Comparison of ENCODE assay signal across 1 cellular context in the genomic region with DNA sequence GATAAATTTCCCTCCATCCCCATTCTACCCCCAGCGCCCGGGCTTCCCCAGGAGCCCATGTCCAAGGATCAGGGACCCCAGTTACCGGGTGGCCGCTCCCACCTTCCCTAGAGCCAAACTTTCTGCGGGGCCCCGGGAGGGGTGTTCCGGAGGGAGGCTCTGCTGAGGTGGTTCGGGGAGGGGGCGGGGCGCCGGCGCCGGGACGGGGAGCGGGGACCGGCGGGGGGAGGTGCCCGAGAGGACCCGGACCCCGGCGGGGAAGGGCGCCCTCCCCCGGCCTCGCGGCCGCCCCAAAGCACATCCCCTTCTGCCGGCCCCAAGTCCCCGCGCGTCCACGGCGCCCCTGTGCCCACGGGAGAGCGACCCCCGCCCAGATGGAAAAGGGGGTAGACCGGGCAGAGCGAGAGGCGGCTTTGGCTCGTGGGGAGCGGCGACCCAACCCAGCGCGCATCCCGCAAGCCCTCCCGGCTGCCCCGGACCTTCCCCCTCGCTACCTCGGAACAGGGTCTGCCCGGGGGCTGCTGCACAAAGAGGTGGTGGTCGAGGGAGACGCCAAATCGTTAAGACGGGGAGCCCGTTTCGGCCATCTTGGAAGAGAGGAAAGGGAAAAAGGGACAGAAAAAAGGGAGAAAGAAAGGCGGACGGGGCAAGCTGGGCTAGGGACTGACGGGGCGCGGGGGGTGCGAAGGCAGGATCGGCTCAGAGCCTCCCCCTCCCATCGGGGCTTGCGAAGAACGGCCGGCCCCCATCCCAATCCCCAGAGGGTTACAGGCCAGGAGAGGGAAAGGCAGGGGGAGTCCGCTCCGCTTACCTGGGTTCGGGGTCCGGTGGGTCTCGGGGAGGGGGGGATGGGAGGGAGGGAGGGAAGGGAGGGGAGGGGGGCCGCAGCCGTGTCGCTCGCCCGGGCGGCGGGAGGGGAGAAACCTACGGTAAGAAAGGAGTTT.
TF ChIP-seq lines count a peak whose summit lies in the region.

No MANE protein-coding gene starts in this region.

TF ChIP-seq in HepG2, 621 proteins besides CTCF, POLR2A, EP300 and RAD21 (continued from another document and continues in another):
- TF ChIP-seq, protein P1, sequence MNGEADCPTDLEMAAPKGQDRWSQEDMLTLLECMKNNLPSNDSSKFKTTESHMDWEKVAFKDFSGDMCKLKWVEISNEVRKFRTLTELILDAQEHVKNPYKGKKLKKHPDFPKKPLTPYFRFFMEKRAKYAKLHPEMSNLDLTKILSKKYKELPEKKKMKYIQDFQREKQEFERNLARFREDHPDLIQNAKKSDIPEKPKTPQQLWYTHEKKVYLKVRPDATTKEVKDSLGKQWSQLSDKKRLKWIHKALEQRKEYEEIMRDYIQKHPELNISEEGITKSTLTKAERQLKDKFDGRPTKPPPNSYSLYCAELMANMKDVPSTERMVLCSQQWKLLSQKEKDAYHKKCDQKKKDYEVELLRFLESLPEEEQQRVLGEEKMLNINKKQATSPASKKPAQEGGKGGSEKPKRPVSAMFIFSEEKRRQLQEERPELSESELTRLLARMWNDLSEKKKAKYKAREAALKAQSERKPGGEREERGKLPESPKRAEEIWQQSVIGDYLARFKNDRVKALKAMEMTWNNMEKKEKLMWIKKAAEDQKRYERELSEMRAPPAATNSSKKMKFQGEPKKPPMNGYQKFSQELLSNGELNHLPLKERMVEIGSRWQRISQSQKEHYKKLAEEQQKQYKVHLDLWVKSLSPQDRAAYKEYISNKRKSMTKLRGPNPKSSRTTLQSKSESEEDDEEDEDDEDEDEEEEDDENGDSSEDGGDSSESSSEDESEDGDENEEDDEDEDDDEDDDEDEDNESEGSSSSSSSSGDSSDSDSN (CRISPR knock-in tag; IDR thresholded peaks at IDR 0.05), result peak; percentile 47; the same call in 1 of the 2 replicates
- TF ChIP-seq, protein P2, sequence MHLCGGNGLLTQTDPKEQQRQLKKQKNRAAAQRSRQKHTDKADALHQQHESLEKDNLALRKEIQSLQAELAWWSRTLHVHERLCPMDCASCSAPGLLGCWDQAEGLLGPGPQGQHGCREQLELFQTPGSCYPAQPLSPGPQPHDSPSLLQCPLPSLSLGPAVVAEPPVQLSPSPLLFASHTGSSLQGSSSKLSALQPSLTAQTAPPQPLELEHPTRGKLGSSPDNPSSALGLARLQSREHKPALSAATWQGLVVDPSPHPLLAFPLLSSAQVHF (CRISPR knock-in tag; IDR thresholded peaks at IDR 0.05), result no peak
- TF ChIP-seq, protein P3, sequence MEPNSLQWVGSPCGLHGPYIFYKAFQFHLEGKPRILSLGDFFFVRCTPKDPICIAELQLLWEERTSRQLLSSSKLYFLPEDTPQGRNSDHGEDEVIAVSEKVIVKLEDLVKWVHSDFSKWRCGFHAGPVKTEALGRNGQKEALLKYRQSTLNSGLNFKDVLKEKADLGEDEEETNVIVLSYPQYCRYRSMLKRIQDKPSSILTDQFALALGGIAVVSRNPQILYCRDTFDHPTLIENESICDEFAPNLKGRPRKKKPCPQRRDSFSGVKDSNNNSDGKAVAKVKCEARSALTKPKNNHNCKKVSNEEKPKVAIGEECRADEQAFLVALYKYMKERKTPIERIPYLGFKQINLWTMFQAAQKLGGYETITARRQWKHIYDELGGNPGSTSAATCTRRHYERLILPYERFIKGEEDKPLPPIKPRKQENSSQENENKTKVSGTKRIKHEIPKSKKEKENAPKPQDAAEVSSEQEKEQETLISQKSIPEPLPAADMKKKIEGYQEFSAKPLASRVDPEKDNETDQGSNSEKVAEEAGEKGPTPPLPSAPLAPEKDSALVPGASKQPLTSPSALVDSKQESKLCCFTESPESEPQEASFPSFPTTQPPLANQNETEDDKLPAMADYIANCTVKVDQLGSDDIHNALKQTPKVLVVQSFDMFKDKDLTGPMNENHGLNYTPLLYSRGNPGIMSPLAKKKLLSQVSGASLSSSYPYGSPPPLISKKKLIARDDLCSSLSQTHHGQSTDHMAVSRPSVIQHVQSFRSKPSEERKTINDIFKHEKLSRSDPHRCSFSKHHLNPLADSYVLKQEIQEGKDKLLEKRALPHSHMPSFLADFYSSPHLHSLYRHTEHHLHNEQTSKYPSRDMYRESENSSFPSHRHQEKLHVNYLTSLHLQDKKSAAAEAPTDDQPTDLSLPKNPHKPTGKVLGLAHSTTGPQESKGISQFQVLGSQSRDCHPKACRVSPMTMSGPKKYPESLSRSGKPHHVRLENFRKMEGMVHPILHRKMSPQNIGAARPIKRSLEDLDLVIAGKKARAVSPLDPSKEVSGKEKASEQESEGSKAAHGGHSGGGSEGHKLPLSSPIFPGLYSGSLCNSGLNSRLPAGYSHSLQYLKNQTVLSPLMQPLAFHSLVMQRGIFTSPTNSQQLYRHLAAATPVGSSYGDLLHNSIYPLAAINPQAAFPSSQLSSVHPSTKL (CRISPR knock-in tag; IDR thresholded peaks at IDR 0.05), result peak; percentile 34; the same call in 1 of the 2 replicates
- TF ChIP-seq ZSCAN21 (CRISPR knock-in tag; IDR thresholded peaks at IDR 0.05; ENCODE audit: borderline replicate concordance), result peak; percentile 51; the same call in 1 of the 2 replicates
- TF ChIP-seq KDM3A (CRISPR knock-in tag; IDR thresholded peaks at IDR 0.05; ENCODE audit: low read depth), result 0 out of 2 replicates have a peak, but pooled peaks have one; percentile 34
- peak; percentile 21; the same call in 1 of the 2 replicates for TF ChIP-seq TSC22D2 (CRISPR knock-in tag; IDR thresholded peaks at IDR 0.05; ENCODE audit: borderline replicate concordance)
- no peak for TF ChIP-seq POLR2AphosphoS5 (IDR thresholded peaks at IDR 0.05; ENCODE audit: low read depth, low read length)
- no peak for TF ChIP-seq ZNF30 (CRISPR knock-in tag; IDR thresholded peaks at IDR 0.05)
- TF ChIP-seq MAFG (CRISPR knock-in tag; IDR thresholded peaks at IDR 0.05), result no peak
- TF ChIP-seq ZNF550 (CRISPR knock-in tag; IDR thresholded peaks at IDR 0.05; ENCODE audit: borderline replicate concordance), result no peak
- TF ChIP-seq, protein P4, sequence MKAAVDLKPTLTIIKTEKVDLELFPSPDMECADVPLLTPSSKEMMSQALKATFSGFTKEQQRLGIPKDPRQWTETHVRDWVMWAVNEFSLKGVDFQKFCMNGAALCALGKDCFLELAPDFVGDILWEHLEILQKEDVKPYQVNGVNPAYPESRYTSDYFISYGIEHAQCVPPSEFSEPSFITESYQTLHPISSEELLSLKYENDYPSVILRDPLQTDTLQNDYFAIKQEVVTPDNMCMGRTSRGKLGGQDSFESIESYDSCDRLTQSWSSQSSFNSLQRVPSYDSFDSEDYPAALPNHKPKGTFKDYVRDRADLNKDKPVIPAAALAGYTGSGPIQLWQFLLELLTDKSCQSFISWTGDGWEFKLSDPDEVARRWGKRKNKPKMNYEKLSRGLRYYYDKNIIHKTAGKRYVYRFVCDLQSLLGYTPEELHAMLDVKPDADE (CRISPR knock-in tag; IDR thresholded peaks at IDR 0.05), result no peak
- TF ChIP-seq AHR (CRISPR knock-in tag; IDR thresholded peaks at IDR 0.05), result peak; percentile 49; the same call in 1 of the 2 replicates
- TF ChIP-seq CEBPB (IDR thresholded peaks at IDR 0.05; ENCODE audit: borderline replicate concordance, low read depth, low read length), result no peak
- TF ChIP-seq ZNF253 (CRISPR knock-in tag; IDR thresholded peaks at IDR 0.05; ENCODE audit: borderline replicate concordance), result no peak
- TF ChIP-seq SPEN (CRISPR knock-in tag; IDR thresholded peaks at IDR 0.05; ENCODE audit: low read depth), result peak; percentile 69
- peak; percentile 1 for TF ChIP-seq ASH2L (IDR thresholded peaks at IDR 0.05; ENCODE audit: insufficient read length, low read depth, low read length)
- no peak for TF ChIP-seq NFIB (CRISPR knock-in tag; IDR thresholded peaks at IDR 0.05; ENCODE audit: borderline replicate concordance)
- TF ChIP-seq BCL6 (CRISPR knock-in tag; IDR thresholded peaks at IDR 0.05), result 0 out of 2 replicates have a peak, but pooled peaks have one; percentile 16
- TF ChIP-seq RORA (CRISPR knock-in tag; IDR thresholded peaks at IDR 0.05), result no peak
- TF ChIP-seq, protein P5, sequence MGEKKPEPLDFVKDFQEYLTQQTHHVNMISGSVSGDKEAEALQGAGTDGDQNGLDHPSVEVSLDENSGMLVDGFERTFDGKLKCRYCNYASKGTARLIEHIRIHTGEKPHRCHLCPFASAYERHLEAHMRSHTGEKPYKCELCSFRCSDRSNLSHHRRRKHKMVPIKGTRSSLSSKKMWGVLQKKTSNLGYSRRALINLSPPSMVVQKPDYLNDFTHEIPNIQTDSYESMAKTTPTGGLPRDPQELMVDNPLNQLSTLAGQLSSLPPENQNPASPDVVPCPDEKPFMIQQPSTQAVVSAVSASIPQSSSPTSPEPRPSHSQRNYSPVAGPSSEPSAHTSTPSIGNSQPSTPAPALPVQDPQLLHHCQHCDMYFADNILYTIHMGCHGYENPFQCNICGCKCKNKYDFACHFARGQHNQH (CRISPR knock-in tag; IDR thresholded peaks at IDR 0.05), result no peak
- TF ChIP-seq RXRB (CRISPR knock-in tag; IDR thresholded peaks at IDR 0.05; ENCODE audit: borderline replicate concordance), result 0 out of 2 replicates have a peak, but pooled peaks have one; percentile 8
- TF ChIP-seq ZNF615 (CRISPR knock-in tag; IDR thresholded peaks at IDR 0.05; ENCODE audit: borderline replicate concordance), result no peak
- TF ChIP-seq, protein P6, sequence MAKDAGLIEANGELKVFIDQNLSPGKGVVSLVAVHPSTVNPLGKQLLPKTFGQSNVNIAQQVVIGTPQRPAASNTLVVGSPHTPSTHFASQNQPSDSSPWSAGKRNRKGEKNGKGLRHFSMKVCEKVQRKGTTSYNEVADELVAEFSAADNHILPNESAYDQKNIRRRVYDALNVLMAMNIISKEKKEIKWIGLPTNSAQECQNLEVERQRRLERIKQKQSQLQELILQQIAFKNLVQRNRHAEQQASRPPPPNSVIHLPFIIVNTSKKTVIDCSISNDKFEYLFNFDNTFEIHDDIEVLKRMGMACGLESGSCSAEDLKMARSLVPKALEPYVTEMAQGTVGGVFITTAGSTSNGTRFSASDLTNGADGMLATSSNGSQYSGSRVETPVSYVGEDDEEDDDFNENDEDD (CRISPR knock-in tag; IDR thresholded peaks at IDR 0.05; ENCODE audit: borderline replicate concordance), result peak; percentile 24; the same call in 1 of the 2 replicates
- TF ChIP-seq ZSCAN31 (CRISPR knock-in tag; IDR thresholded peaks at IDR 0.05; ENCODE audit: low read depth), result no peak
- TF ChIP-seq PHF8 (CRISPR knock-in tag; IDR thresholded peaks at IDR 0.05), result peak; percentile 56; the same call in 1 of the 2 replicates
- TF ChIP-seq STAG1 (CRISPR knock-in tag; IDR thresholded peaks at IDR 0.05), result no peak; the same call in 1 of the 2 replicates
- TF ChIP-seq HMG20B (CRISPR knock-in tag; conservative IDR thresholded peaks at IDR 0.05), result no peak
- TF ChIP-seq ZNF670 (CRISPR knock-in tag; IDR thresholded peaks at IDR 0.05; ENCODE audit: borderline replicate concordance), result no peak
- TF ChIP-seq, protein P7, sequence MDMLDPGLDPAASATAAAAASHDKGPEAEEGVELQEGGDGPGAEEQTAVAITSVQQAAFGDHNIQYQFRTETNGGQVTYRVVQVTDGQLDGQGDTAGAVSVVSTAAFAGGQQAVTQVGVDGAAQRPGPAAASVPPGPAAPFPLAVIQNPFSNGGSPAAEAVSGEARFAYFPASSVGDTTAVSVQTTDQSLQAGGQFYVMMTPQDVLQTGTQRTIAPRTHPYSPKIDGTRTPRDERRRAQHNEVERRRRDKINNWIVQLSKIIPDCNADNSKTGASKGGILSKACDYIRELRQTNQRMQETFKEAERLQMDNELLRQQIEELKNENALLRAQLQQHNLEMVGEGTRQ (IDR thresholded peaks at IDR 0.05; ENCODE audit: low read depth, low read length), result no peak
- TF ChIP-seq, protein P7 (CRISPR knock-in tag; IDR thresholded peaks at IDR 0.05; ENCODE audit: borderline replicate concordance), result no peak
- no peak for TF ChIP-seq JUNB (CRISPR knock-in tag; IDR thresholded peaks at IDR 0.05; ENCODE audit: borderline replicate concordance)
- TF ChIP-seq ZNF567 (CRISPR knock-in tag; IDR thresholded peaks at IDR 0.05; ENCODE audit: borderline replicate concordance), result peak; percentile 86; the same call in 1 of the 2 replicates
- peak; percentile 24; the same call in 1 of the 2 replicates for TF ChIP-seq HOXA5 (CRISPR knock-in tag; IDR thresholded peaks at IDR 0.05)
- TF ChIP-seq, protein P8, sequence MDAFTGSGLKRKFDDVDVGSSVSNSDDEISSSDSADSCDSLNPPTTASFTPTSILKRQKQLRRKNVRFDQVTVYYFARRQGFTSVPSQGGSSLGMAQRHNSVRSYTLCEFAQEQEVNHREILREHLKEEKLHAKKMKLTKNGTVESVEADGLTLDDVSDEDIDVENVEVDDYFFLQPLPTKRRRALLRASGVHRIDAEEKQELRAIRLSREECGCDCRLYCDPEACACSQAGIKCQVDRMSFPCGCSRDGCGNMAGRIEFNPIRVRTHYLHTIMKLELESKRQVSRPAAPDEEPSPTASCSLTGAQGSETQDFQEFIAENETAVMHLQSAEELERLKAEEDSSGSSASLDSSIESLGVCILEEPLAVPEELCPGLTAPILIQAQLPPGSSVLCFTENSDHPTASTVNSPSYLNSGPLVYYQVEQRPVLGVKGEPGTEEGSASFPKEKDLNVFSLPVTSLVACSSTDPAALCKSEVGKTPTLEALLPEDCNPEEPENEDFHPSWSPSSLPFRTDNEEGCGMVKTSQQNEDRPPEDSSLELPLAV (CRISPR knock-in tag; conservative IDR thresholded peaks at IDR 0.05; ENCODE audit: low read depth), result no peak
- TF ChIP-seq ZNF777 (CRISPR knock-in tag; IDR thresholded peaks at IDR 0.05), result peak; percentile 23; the same call in 1 of the 2 replicates
- TF ChIP-seq, protein P9, sequence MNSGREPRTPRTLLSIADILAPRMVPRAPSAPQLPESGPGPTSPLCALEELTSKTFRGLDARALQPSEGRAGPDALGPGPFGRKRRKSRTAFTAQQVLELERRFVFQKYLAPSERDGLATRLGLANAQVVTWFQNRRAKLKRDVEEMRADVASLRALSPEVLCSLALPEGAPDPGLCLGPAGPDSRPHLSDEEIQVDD (CRISPR knock-in tag; IDR thresholded peaks at IDR 0.05; ENCODE audit: borderline replicate concordance), result no peak
- TF ChIP-seq GPN1 (CRISPR knock-in tag; IDR thresholded peaks at IDR 0.05; ENCODE audit: borderline replicate concordance), result 0 out of 2 replicates have a peak, but pooled peaks have one; percentile 49
- no peak for TF ChIP-seq ZNF564 (CRISPR knock-in tag; IDR thresholded peaks at IDR 0.05)
- TF ChIP-seq, protein P10, sequence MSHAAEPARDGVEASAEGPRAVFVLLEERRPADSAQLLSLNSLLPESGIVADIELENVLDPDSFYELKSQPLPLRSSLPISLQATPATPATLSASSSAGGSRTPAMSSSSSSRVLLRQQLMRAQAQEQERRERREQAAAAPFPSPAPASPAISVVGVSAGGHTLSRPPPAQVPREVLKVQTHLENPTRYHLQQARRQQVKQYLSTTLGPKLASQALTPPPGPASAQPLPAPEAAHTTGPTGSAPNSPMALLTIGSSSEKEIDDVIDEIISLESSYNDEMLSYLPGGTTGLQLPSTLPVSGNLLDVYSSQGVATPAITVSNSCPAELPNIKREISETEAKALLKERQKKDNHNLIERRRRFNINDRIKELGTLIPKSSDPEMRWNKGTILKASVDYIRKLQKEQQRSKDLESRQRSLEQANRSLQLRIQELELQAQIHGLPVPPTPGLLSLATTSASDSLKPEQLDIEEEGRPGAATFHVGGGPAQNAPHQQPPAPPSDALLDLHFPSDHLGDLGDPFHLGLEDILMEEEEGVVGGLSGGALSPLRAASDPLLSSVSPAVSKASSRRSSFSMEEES (CRISPR knock-in tag; IDR thresholded peaks at IDR 0.05), result no peak
- TF ChIP-seq ZNF44 (CRISPR knock-in tag; IDR thresholded peaks at IDR 0.05), result 0 out of 2 replicates have a peak, but pooled peaks have one; percentile 66
- no peak for TF ChIP-seq MLLT10 (CRISPR knock-in tag; IDR thresholded peaks at IDR 0.05)
- TF ChIP-seq BORCS8-MEF2B (CRISPR knock-in tag; IDR thresholded peaks at IDR 0.05), result 0 out of 2 replicates have a peak, but pooled peaks have one; percentile 17
